1 cellular context compared by ENCODE assay signal in the genomic region with DNA sequence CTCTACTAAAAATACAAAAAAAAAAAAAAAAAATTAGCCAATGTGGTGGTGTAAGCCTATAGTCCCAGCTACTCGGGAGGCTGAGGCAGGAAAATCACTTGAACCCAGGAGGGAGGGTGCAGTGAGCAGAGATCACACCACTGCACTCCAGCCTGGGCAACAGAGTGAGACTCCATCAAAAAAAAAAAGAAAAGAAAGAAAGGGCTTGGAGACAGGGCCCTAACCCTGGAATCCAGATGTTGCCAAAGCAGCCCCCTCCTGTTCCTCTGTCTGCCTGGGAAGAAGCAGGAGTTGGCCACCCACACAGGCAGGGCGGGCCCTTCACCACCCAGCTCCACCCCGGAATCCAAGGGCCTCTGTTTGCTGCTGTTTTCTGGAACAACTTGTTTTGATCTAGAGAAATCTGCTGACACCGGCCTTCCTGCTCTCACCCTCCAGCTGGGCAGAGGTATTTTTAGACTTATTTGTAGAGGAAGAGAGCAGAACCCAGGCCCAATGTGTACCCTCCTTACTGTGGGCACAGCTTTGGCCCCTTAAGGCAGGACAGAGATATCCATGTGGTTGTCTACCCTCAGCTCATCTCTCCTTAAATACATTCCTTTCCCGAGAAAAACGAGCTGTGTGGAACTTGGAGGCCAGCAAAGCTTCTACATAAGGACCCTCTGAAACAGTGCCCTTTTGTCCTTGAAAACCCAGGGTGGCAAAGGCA.
TF ChIP-seq lines count a peak whose summit lies in the region.

No MANE protein-coding gene starts in this region.

TF ChIP-seq in HepG2, 621 proteins besides CTCF, POLR2A, EP300 and RAD21 (continued from another document and continues in another):
- TF ChIP-seq ELF4 (CRISPR knock-in tag; IDR thresholded peaks at IDR 0.05; ENCODE audit: borderline replicate concordance) (peak; percentile 29; the same call in 1 of the 2 replicates), ZNF138 (CRISPR knock-in tag; IDR thresholded peaks at IDR 0.05; ENCODE audit: low read depth) (no peak), MIXL1 (CRISPR knock-in tag; IDR thresholded peaks at IDR 0.05) (no peak), ZNF816 (CRISPR knock-in tag; IDR thresholded peaks at IDR 0.05; ENCODE audit: borderline replicate concordance) (no peak), ZNF839 (CRISPR knock-in tag; IDR thresholded peaks at IDR 0.05; ENCODE audit: borderline replicate concordance) (no peak), MTF1 (CRISPR knock-in tag; IDR thresholded peaks at IDR 0.05) (no peak), PHF5A (CRISPR knock-in tag; IDR thresholded peaks at IDR 0.05; ENCODE audit: low read depth, unreplicated experiment) (no peak), EEA1 (CRISPR knock-in tag; IDR thresholded peaks at IDR 0.05; ENCODE audit: borderline replicate concordance) (no peak), MAF1 (CRISPR knock-in tag; IDR thresholded peaks at IDR 0.05; ENCODE audit: borderline replicate concordance) (no peak), GTF2F1 (IDR thresholded peaks at IDR 0.05; ENCODE audit: low read length) (no peak), NCOR1 (IDR thresholded peaks at IDR 0.05; ENCODE audit: borderline replicate concordance, low read length) (no peak), SRSF1 (optimal IDR thresholded peaks at IDR 0.05; ENCODE audit: low read depth, low read length) (no peak), GATA4 (IDR thresholded peaks at IDR 0.05; ENCODE audit: borderline replicate concordance, low read depth) (peak; percentile 26; the same call in 1 of the 2 replicates), ZNF501 (CRISPR knock-in tag; IDR thresholded peaks at IDR 0.05) (no peak), WIZ (CRISPR knock-in tag; IDR thresholded peaks at IDR 0.05) (no peak), YEATS2 (CRISPR knock-in tag; IDR thresholded peaks at IDR 0.05; ENCODE audit: borderline replicate concordance) (peak; percentile 33; the same call in 1 of the 2 replicates), SIN3A (IDR thresholded peaks at IDR 0.05; ENCODE audit: borderline replicate concordance, low read depth, low read length) (peak; percentile 82; the same call in 1 of the 2 replicates), RFX1 (IDR thresholded peaks at IDR 0.05) (no peak), SALL2 (CRISPR knock-in tag; IDR thresholded peaks at IDR 0.05) (no peak), SOX13 (IDR thresholded peaks at IDR 0.05) (peak; percentile 39; the same call in 1 of the 2 replicates), SOX13 (CRISPR knock-in tag; conservative IDR thresholded peaks at IDR 0.05 in 1 of 2, IDR thresholded peaks at IDR 0.05 in 1 of 2) (peak in 1 of 2 experiments; percentile 66; a peak in 2 of 4 replicates), ZNF556 (CRISPR knock-in tag; IDR thresholded peaks at IDR 0.05; ENCODE audit: borderline replicate concordance) (no peak), NAIF1 (CRISPR knock-in tag; IDR thresholded peaks at IDR 0.05; ENCODE audit: borderline replicate concordance) (no peak), ZZZ3 (CRISPR knock-in tag; IDR thresholded peaks at IDR 0.05; ENCODE audit: borderline replicate concordance) (no peak), ZNF780A (CRISPR knock-in tag; IDR thresholded peaks at IDR 0.05) (no peak), ZFP36 (IDR thresholded peaks at IDR 0.05; ENCODE audit: borderline replicate concordance, low read depth, low read length, partially characterized antibody) (no peak), ZNF775 (CRISPR knock-in tag; IDR thresholded peaks at IDR 0.05; ENCODE audit: borderline replicate concordance) (no peak), MXI1 (IDR thresholded peaks at IDR 0.05; ENCODE audit: borderline replicate concordance, low read depth, low read length) (no peak; the same call in 2 of the 3 replicates), ZFP37 (CRISPR knock-in tag; IDR thresholded peaks at IDR 0.05; ENCODE audit: borderline replicate concordance) (no peak), ZNF841 (CRISPR knock-in tag; IDR thresholded peaks at IDR 0.05; ENCODE audit: borderline replicate concordance) (no peak), HOXA9 (CRISPR knock-in tag; IDR thresholded peaks at IDR 0.05; ENCODE audit: borderline replicate concordance) (no peak), BORCS8-MEF2B (CRISPR knock-in tag; IDR thresholded peaks at IDR 0.05) (no peak), KDM1A (CRISPR knock-in tag; IDR thresholded peaks at IDR 0.05) (no peak), NFATC3 (CRISPR knock-in tag; IDR thresholded peaks at IDR 0.05) (no peak), ZNF616 (CRISPR knock-in tag; IDR thresholded peaks at IDR 0.05; ENCODE audit: low read depth) (no peak), CEBPG (CRISPR knock-in tag; IDR thresholded peaks at IDR 0.05) (peak; percentile 17; the same call in 1 of the 2 replicates), ZNF256 (CRISPR knock-in tag; conservative IDR thresholded peaks at IDR 0.05) (no peak), TP53 (CRISPR knock-in tag; conservative IDR thresholded peaks at IDR 0.05) (0 out of 2 replicates have a peak, but pooled peaks have one; percentile 76), PTBP1 (IDR thresholded peaks at IDR 0.05; ENCODE audit: low read depth, low read length, poor library complexity, severe bottlenecking) (no peak), TCF7L2 (IDR thresholded peaks at IDR 0.05; ENCODE audit: low read depth, low read length) (no peak), PCBP1 (IDR thresholded peaks at IDR 0.05; ENCODE audit: borderline replicate concordance, low read depth, low read length) (no peak), CBX1 (IDR thresholded peaks at IDR 0.05; ENCODE audit: low read depth) (no peak), SALL1 (CRISPR knock-in tag; IDR thresholded peaks at IDR 0.05) (peak; percentile 54; the same call in 1 of the 2 replicates), ZSCAN30 (CRISPR knock-in tag; IDR thresholded peaks at IDR 0.05) (no peak)
- TF ChIP-seq, protein P1, sequence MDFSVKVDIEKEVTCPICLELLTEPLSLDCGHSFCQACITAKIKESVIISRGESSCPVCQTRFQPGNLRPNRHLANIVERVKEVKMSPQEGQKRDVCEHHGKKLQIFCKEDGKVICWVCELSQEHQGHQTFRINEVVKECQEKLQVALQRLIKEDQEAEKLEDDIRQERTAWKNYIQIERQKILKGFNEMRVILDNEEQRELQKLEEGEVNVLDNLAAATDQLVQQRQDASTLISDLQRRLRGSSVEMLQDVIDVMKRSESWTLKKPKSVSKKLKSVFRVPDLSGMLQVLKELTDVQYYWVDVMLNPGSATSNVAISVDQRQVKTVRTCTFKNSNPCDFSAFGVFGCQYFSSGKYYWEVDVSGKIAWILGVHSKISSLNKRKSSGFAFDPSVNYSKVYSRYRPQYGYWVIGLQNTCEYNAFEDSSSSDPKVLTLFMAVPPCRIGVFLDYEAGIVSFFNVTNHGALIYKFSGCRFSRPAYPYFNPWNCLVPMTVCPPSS (IDR thresholded peaks at IDR 0.05): no peak
- TF ChIP-seq, protein P2, sequence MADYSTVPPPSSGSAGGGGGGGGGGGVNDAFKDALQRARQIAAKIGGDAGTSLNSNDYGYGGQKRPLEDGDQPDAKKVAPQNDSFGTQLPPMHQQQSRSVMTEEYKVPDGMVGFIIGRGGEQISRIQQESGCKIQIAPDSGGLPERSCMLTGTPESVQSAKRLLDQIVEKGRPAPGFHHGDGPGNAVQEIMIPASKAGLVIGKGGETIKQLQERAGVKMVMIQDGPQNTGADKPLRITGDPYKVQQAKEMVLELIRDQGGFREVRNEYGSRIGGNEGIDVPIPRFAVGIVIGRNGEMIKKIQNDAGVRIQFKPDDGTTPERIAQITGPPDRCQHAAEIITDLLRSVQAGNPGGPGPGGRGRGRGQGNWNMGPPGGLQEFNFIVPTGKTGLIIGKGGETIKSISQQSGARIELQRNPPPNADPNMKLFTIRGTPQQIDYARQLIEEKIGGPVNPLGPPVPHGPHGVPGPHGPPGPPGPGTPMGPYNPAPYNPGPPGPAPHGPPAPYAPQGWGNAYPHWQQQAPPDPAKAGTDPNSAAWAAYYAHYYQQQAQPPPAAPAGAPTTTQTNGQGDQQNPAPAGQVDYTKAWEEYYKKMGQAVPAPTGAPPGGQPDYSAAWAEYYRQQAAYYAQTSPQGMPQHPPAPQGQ (CRISPR knock-in tag; IDR thresholded peaks at IDR 0.05; ENCODE audit: borderline replicate concordance): no peak
- TF ChIP-seq, protein P3, sequence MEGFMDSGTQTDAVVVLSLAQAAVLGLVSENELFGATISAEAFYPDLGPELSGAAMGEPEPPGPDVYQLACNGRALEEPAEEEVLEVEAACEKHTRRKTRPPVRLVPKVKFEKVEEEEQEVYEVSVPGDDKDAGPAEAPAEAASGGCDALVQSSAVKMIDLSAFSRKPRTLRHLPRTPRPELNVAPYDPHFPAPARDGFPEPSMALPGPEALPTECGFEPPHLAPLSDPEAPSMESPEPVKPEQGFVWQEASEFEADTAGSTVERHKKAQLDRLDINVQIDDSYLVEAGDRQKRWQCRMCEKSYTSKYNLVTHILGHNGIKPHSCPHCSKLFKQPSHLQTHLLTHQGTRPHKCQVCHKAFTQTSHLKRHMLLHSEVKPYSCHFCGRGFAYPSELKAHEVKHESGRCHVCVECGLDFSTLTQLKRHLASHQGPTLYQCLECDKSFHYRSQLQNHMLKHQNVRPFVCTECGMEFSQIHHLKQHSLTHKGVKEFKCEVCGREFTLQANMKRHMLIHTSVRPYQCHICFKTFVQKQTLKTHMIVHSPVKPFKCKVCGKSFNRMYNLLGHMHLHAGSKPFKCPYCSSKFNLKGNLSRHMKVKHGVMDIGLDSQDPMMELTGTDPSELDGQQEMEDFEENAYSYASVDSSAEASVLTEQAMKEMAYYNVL (CRISPR knock-in tag; IDR thresholded peaks at IDR 0.05; ENCODE audit: borderline replicate concordance): 0 out of 2 replicates have a peak, but pooled peaks have one; percentile 35
- TF ChIP-seq, protein P4, sequence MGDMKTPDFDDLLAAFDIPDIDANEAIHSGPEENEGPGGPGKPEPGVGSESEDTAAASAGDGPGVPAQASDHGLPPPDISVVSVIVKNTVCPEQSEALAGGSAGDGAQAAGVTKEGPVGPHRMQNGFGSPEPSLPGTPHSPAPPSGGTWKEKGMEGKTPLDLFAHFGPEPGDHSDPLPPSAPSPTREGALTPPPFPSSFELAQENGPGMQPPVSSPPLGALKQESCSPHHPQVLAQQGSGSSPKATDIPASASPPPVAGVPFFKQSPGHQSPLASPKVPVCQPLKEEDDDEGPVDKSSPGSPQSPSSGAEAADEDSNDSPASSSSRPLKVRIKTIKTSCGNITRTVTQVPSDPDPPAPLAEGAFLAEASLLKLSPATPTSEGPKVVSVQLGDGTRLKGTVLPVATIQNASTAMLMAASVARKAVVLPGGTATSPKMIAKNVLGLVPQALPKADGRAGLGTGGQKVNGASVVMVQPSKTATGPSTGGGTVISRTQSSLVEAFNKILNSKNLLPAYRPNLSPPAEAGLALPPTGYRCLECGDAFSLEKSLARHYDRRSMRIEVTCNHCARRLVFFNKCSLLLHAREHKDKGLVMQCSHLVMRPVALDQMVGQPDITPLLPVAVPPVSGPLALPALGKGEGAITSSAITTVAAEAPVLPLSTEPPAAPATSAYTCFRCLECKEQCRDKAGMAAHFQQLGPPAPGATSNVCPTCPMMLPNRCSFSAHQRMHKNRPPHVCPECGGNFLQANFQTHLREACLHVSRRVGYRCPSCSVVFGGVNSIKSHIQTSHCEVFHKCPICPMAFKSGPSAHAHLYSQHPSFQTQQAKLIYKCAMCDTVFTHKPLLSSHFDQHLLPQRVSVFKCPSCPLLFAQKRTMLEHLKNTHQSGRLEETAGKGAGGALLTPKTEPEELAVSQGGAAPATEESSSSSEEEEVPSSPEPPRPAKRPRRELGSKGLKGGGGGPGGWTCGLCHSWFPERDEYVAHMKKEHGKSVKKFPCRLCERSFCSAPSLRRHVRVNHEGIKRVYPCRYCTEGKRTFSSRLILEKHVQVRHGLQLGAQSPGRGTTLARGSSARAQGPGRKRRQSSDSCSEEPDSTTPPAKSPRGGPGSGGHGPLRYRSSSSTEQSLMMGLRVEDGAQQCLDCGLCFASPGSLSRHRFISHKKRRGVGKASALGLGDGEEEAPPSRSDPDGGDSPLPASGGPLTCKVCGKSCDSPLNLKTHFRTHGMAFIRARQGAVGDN (CRISPR knock-in tag; IDR thresholded peaks at IDR 0.05): peak; percentile 34; the same call in 1 of the 2 replicates
- TF ChIP-seq, protein P5, sequence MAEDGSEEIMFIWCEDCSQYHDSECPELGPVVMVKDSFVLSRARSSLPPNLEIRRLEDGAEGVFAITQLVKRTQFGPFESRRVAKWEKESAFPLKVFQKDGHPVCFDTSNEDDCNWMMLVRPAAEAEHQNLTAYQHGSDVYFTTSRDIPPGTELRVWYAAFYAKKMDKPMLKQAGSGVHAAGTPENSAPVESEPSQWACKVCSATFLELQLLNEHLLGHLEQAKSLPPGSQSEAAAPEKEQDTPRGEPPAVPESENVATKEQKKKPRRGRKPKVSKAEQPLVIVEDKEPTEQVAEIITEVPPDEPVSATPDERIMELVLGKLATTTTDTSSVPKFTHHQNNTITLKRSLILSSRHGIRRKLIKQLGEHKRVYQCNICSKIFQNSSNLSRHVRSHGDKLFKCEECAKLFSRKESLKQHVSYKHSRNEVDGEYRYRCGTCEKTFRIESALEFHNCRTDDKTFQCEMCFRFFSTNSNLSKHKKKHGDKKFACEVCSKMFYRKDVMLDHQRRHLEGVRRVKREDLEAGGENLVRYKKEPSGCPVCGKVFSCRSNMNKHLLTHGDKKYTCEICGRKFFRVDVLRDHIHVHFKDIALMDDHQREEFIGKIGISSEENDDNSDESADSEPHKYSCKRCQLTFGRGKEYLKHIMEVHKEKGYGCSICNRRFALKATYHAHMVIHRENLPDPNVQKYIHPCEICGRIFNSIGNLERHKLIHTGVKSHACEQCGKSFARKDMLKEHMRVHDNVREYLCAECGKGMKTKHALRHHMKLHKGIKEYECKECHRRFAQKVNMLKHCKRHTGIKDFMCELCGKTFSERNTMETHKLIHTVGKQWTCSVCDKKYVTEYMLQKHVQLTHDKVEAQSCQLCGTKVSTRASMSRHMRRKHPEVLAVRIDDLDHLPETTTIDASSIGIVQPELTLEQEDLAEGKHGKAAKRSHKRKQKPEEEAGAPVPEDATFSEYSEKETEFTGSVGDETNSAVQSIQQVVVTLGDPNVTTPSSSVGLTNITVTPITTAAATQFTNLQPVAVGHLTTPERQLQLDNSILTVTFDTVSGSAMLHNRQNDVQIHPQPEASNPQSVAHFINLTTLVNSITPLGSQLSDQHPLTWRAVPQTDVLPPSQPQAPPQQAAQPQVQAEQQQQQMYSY (CRISPR knock-in tag; IDR thresholded peaks at IDR 0.05): 0 out of 2 replicates have a peak, but pooled peaks have one; percentile 14
- TF ChIP-seq, protein P6, sequence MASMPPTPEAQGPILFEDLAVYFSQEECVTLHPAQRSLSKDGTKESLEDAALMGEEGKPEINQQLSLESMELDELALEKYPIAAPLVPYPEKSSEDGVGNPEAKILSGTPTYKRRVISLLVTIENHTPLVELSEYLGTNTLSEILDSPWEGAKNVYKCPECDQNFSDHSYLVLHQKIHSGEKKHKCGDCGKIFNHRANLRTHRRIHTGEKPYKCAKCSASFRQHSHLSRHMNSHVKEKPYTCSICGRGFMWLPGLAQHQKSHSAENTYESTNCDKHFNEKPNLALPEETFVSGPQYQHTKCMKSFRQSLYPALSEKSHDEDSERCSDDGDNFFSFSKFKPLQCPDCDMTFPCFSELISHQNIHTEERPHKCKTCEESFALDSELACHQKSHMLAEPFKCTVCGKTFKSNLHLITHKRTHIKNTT (CRISPR knock-in tag; IDR thresholded peaks at IDR 0.05): no peak
- TF ChIP-seq, protein P7, sequence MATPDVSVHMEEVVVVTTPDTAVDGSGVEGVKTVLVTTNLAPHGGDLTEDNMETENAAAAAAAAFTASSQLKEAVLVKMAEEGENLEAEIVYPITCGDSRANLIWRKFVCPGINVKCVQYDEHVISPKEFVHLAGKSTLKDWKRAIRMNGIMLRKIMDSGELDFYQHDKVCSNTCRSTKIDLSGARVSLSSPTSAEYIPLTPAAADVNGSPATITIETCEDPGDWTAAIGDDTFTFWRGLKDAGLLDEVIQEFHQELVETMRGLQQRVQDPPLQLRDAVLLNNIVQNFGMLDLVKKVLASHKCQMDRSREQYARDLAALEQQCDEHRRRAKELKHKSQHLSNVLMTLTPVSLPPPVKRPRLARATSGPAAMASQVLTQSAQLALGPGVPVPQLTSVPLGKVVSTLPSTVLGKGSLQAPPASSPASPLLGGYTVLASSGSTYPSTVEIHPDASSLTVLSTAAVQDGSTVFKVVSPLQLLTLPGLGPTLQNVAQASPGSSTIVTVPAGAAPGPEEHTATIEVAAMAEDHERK (CRISPR knock-in tag; IDR thresholded peaks at IDR 0.05; ENCODE audit: low read depth): no peak
